8 cellular contexts compared by ENCODE assay signal in the genomic region with DNA sequence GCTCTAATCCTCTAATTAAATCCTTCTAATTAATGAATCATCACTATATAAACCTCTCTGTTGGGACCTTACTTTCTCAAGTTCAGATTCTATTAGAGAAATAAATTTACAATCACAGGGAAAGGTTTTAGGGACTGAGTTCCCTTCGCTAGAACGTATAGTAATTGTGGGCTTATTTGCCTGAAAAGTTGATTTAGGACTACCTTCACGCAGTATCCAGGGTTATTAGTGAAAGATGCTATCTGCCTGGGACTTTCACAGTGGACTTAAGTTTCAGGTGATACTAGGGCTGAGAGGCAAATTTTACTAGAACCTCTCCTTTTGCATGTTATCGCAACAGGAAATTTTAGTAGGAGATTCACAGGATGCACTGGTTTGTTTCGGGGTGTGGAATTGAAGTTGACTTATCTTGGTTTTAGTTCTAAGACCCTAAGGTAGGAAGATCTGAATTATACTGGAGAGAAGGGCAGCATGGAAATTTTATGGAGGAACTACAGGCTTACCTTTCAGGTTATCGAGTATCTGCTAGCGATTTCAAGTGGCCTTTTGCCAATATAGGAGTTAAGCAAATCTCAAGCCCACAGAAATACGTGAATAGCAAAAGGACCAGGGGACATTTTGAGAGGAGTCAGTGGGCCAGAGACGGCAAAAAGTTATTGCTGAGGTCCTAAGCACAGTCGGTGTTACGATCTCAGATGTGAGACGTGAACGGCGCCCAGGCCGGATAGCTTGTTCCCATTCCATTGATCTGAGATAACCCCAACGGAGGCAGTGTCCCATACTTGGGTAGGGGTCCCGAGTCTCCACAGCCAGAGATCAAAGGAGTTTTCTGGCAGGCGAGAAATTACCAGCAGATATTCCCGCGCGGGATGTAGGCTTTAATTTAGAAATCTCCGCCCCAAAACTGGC. TPM values are rescaled to one million over a fixed set of nuclear protein-coding genes. Genes with fewer than 3 reads are reported as not detected.
DNase-seq lines count a peak whose midpoint lies in the region; ATAC-seq, FAIRE-seq and TF ChIP-seq lines count a peak whose summit lies in the region.

No MANE protein-coding gene starts in this region.

- peak overlapping the region; percentile 98 for H3K27ac ChIP-seq in breast epithelium
- H3K27ac ChIP-seq in left lung = peak overlapping the region; percentile 93 to 98
- peak overlapping the region; percentile 95 for H3K27ac ChIP-seq in stomach smooth muscle (ENCODE audit: low read length)

- peak overlapping the region; percentile 85 to 94 for H3K9ac ChIP-seq in stomach smooth muscle (ENCODE audit: low read length in 2 of 2)

- peaks cover 8% of the 10 kb centered on the region for H3K4me1 ChIP-seq in BE2C
- H3K4me1 ChIP-seq in breast epithelium = peaks cover 0 to 7% of the 10 kb centered on the region in 2 donors
- H3K4me1 ChIP-seq in left lung = peaks cover 23 to 51% of the 10 kb centered on the region in 2 donors
- H3K4me1 ChIP-seq in stomach smooth muscle (ENCODE audit: control insufficient read depth, insufficient read depth, low read length) = peaks cover 10% of the 10 kb centered on the region

- H3K27me3 ChIP-seq in BE2C (no peaks in the 10 kb centered on the region), breast epithelium (no peaks in the 10 kb centered on the region), left lung (no peaks in the 10 kb centered on the region), stomach smooth muscle (ENCODE audit: control insufficient read depth in 1 of 2, insufficient read depth in 2 of 2, low read length in 2 of 2) (no peaks in the 10 kb centered on the region)

- H3K9me3 ChIP-seq in BE2C (no peaks in the 10 kb centered on the region), breast epithelium (no peaks in the 10 kb centered on the region), left lung (no peaks in the 10 kb centered on the region), stomach smooth muscle (ENCODE audit: control insufficient read depth in 2 of 2, low read length in 2 of 2) (no peaks in the 10 kb centered on the region)

- peak; percentile 18 for ATAC-seq in GM19395 (IDR thresholded peaks at IDR 0.05; ENCODE audit: unreplicated experiment)
- ATAC-seq in left lung = peak; percentile 17
- ATAC-seq in HG02642 (IDR thresholded peaks at IDR 0.05; ENCODE audit: poor library complexity, unreplicated experiment) = no peak

- no peak for DNase-seq in BE2C
- peak; percentile 35 for DNase-seq in NCI-H69 (lab: John Stamatoyannopoulos, UW)
- peak in 1 of 2 donors; percentile 41 for DNase-seq in breast epithelium (ENCODE audit: low spot score in 2 of 2)
- DNase-seq in left lung = peak in 1 of 2 donors; percentile 60
- no peak for DNase-seq in frontal cortex (ENCODE audit: low spot score in 2 of 2)

- no peaks in the 10 kb centered on the region for H3K36me3 ChIP-seq in BE2C
- H3K36me3 ChIP-seq in breast epithelium = no peaks in the 10 kb centered on the region
- no peaks in the 10 kb centered on the region for H3K36me3 ChIP-seq in left lung
- no peaks in the 10 kb centered on the region for H3K36me3 ChIP-seq in stomach smooth muscle (ENCODE audit: control insufficient read depth in 2 of 2, insufficient read depth in 2 of 2, low read length in 2 of 2)

- H3K4me3 ChIP-seq in BE2C (ENCODE audit: low read depth, low read length) (peak overlapping the region; percentile 92), breast epithelium (peak overlapping the region; percentile 73 to 98 (median 85)), left lung (peak overlapping the region; percentile 71 to 83), stomach smooth muscle (ENCODE audit: low read length in 2 of 2) (peak overlapping the region; percentile 79 to 97)

- TF ChIP-seq POLR2A in breast epithelium (IDR thresholded peaks at IDR 0.05) = no peak

- TF ChIP-seq CTCF in BE2C (IDR thresholded peaks at IDR 0.05; ENCODE audit: low read depth, low read length) (no peak), breast epithelium (IDR thresholded peaks at IDR 0.05) (no peak), left lung (IDR thresholded peaks at IDR 0.05) (no peak)

- intact Hi-C loops in breast epithelium (cut with DNase I; ENCODE audit: low total_unique reads) (loop anchor here (10.0 kb wide), 1 partner anchor 217 kb away; a partner anchor contains a TSS), left lung (cut with DNase I) (loop anchor here in 1 of 2 donors (5.0 to 10.0 kb wide), 3 partner anchors 75 to 437 kb away; a partner anchor contains a TSS)

- FAIRE-seq in frontal cortex (lab: Jason Lieb, UNC) = no peak

RNA-seq across cellular contexts. Expression of a gene that starts 0.7 kb away (rescaled TPM):
- 8.0 TPM for polyA plus RNA-seq in BE2C (2012; ENCODE audit: insufficient read depth, insufficient read length, low read depth)
- total RNA-seq in breast epithelium (1 to 10 TPM; 5.9 to 6.9 (median 6.2) TPM), left lung (1 to 10 TPM; 6.4 to 9.9 TPM), frontal cortex (16.3 TPM)

RNA-seq across cellular contexts. Expression of a gene that starts 8.0 kb away (rescaled TPM):
- polyA plus RNA-seq in BE2C (2012; ENCODE audit: insufficient read depth, insufficient read length, low read depth) = 1.1 TPM
- total RNA-seq in breast epithelium (not detected), left lung (not detected), frontal cortex (4.9 TPM)

RNA-seq across cellular contexts. Expression of a gene that starts 38.1 kb away (rescaled TPM):
- 1.1 TPM for polyA plus RNA-seq in BE2C (2012; ENCODE audit: insufficient read depth, insufficient read length, low read depth)
- total RNA-seq in breast epithelium (1 to 10 TPM; 3.0 to 9.5 (median 6.4) TPM), left lung (1 to 10 TPM; 4.1 to 8.1 TPM), frontal cortex (8.2 TPM)

RNA-seq across cellular contexts. Expression of a gene that starts 53.8 kb away (rescaled TPM):
- polyA plus RNA-seq in BE2C (2012; ENCODE audit: insufficient read depth, insufficient read length, low read depth) = 10.3 TPM
- 1 to 10 TPM; 6.6 to 9.1 (median 8.2) TPM for total RNA-seq in breast epithelium
- total RNA-seq in left lung = 10 to 100 TPM; 11.3 to 14.9 TPM
- 4.9 TPM for total RNA-seq in frontal cortex
